ENCODE assay signal across 2 cellular contexts in genomic region chr17:75590314-75590761, GRCh38.
TF ChIP-seq lines count a peak whose summit lies in the region.

No MANE protein-coding gene starts in this region.

TF ChIP-seq in SK-N-SH, 30 proteins besides CTCF, POLR2A, EP300 and RAD21 (continued from another document):
- TF ChIP-seq REST (IDR thresholded peaks at IDR 0.05; ENCODE audit: low read depth, low read length) (no peak), GATA2 (CRISPR knock-in tag; IDR thresholded peaks at IDR 0.05) (no peak), RFX5 (IDR thresholded peaks at IDR 0.05; ENCODE audit: low read length) (no peak), GABPA (IDR thresholded peaks at IDR 0.05; ENCODE audit: low read depth) (no peak), FOXM1 (IDR thresholded peaks at IDR 0.05; ENCODE audit: low read depth) (no peak)

TF ChIP-seq in SK-N-SH treated with all-trans-retinoic acid at 6 μM for 48 hours, 23 proteins besides CTCF, POLR2A, EP300 and RAD21 (continued from another document):
- TF ChIP-seq ESRRG (CRISPR knock-in tag; IDR thresholded peaks at IDR 0.05): no peak
- no peak for TF ChIP-seq PATZ1 (CRISPR knock-in tag; IDR thresholded peaks at IDR 0.05; ENCODE audit: borderline replicate concordance)
- TF ChIP-seq ARNTL (CRISPR knock-in tag; IDR thresholded peaks at IDR 0.05; ENCODE audit: borderline replicate concordance, low read depth): no peak
